In the genomic region with DNA sequence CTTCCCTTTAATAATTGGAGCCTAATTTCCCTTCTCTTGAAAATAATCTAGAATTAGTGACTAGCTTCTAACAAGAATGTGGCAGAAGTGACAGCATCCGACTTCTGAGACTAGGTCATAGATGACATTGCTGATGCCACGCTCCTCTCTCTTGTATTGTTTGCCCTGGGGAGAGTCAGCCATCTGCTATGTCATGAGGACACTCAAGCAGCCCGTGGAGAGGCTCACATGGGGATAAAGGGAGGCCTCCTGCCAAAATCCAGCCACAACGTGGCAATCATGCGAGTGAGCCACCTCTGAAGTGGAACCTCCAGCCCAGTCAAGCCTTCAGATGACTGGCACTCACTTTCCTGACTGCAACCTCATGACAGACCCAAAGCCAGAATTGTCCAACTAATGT, we compare ENCODE assay signal across 26 cellular contexts. TPM values are rescaled to one million over a fixed set of nuclear protein-coding genes. Genes with fewer than 3 reads are reported as not detected.
DNase-seq lines count a peak whose midpoint lies in the region; ATAC-seq and TF ChIP-seq lines count a peak whose summit lies in the region.
"Had no signal": no experiment of that assay in that cellular context is flagged by ENCODE, and none has a peak within 500 bp of the region (broad histone marks: within the 10 kb centered on the region; RNA-seq: fewer than 3 reads in every experiment).

No MANE protein-coding gene starts in this region.

- peaks cover 7% of the 10 kb centered on the region for H3K27me3 Mint-ChIP-seq in stimulated activated naive CD8-positive, alpha-beta T cell treated with anti-CD3 and anti-CD28 coated beads, Interleukin-15, amount 100 ng/mL, for 72 hours
- H3K27me3 Mint-ChIP-seq: progenitor cell of endocrine pancreas had no signal

- H3K9me3 Mint-ChIP-seq in stimulated activated naive CD8-positive, alpha-beta T cell treated with anti-CD3 and anti-CD28 coated beads, Interleukin-15, amount 100 ng/mL, for 72 hours: peaks cover 0 to 5% of the 10 kb centered on the region in 2 donors
- H3K9me3 Mint-ChIP-seq: activated CD8-positive, alpha-beta T cell treated with anti-CD3 and anti-CD28 coated beads for 36 hours had no signal

- H3K27ac Mint-ChIP-seq in stimulated activated naive CD8-positive, alpha-beta T cell treated with anti-CD3 and anti-CD28 coated beads, Interleukin-15, amount 100 ng/mL, for 72 hours: peak overlapping the region in 1 of 2 donors; percentile 27
- H3K27ac Mint-ChIP-seq: activated CD8-positive, alpha-beta T cell treated with anti-CD3 and anti-CD28 coated beads for 36 hours; CD4-positive, alpha-beta memory T cell; neural progenitor cell; progenitor cell of endocrine pancreas had no signal

- peak; percentile 16 for DNase-seq in DMS 273 (lab: John Stamatoyannopoulos, UW; ENCODE audit: unreplicated experiment)
- DNase-seq in DMS 273 treated with DMSO at 0.1 percent for 48 hours (lab: John Stamatoyannopoulos, UW): no peak
- DNase-seq in NCI-H345 (lab: John Stamatoyannopoulos, UW): peak; percentile 59
- peak; percentile 39 for DNase-seq in SK-MEL-5 (ENCODE audit: low read depth, low spot score)
- no peak for DNase-seq in stimulated activated naive CD8-positive, alpha-beta T cell treated with anti-CD3 and anti-CD28 coated beads, Interleukin-15, amount 100 ng/mL, for 72 hours
- DNase-seq in DMS153 treated with DMSO at 0.1 percent for 48 hours (lab: John Stamatoyannopoulos, UW; ENCODE audit: unreplicated experiment): no peak
- DNase-seq: activated CD4-positive, CD25-positive, alpha-beta regulatory T cell; activated CD8-positive, alpha-beta T cell treated with anti-CD3 and anti-CD28 coated beads for 36 hours; activated effector memory CD4-positive, alpha-beta T cell treated with anti-CD3 and anti-CD28 coated beads, Interleukin-2, amount 50 U/mL, for 16 hours; body of pancreas; CD4-positive, alpha-beta memory T cell; cerebellar nuclear complex; DMS153; dorsolateral prefrontal cortex; NCI-H1092 treated with DMSO at 0.1 percent for 48 hours; NCI-H1930; sigmoid colon; stimulated activated CD4-positive, alpha-beta T cell treated with anti-CD3 and anti-CD28 coated beads, Interleukin-15, amount 100 ng/mL, for 24 hours; T-helper 9 cell; transverse colon had no signal

- peaks cover 12 to 22% of the 10 kb centered on the region in 2 experiments for H3K4me1 ChIP-seq in neutrophil (ENCODE audit: control insufficient read depth in 1 of 2, insufficient read depth in 1 of 2, low read depth in 1 of 2, low read length in 1 of 2)
- H3K4me1 ChIP-seq: body of pancreas, neural progenitor cell, sigmoid colon, transverse colon had no signal

- H3K27ac ChIP-seq in neutrophil: peak overlapping the region; percentile 32
- H3K27ac ChIP-seq: 22Rv1, body of pancreas, dorsolateral prefrontal cortex, HL-60, neural progenitor cell, sigmoid colon, transverse colon had no signal

- ATAC-seq in stimulated activated naive CD8-positive, alpha-beta T cell treated with anti-CD3 and anti-CD28 coated beads, Interleukin-15, amount 100 ng/mL, for 72 hours: no peak
- no peak for ATAC-seq in HG03378 (IDR thresholded peaks at IDR 0.05; ENCODE audit: unreplicated experiment)
- ATAC-seq: activated CD8-positive, alpha-beta T cell treated with anti-CD3 and anti-CD28 coated beads for 36 hours; body of pancreas had no signal

- TF ChIP-seq CTCF in neutrophil (IDR thresholded peaks at IDR 0.05): no peak

- in situ Hi-C loops in SK-MEL-5 (cut with HindIII; ENCODE audit: low pct_unique_long_range_greater_than_20kb, low sequenced_read_pairs): no loop called here

- H3K4me3 ChIP-seq in neutrophil (ENCODE audit: low read depth in 1 of 2, low read length in 1 of 2): no peak overlapping the region
- H3K4me3 ChIP-seq: body of pancreas, dorsolateral prefrontal cortex, neural progenitor cell, sigmoid colon, transverse colon had no signal

- H3K4me1 Mint-ChIP-seq in stimulated activated naive CD8-positive, alpha-beta T cell treated with anti-CD3 and anti-CD28 coated beads, Interleukin-15, amount 100 ng/mL, for 72 hours: peaks cover 11% of the 10 kb centered on the region
- H3K4me1 Mint-ChIP-seq: neural progenitor cell had no signal

- H3K27me3 ChIP-seq in neutrophil: no peaks in the 10 kb centered on the region
- H3K27me3 ChIP-seq: body of pancreas, dorsolateral prefrontal cortex, neural progenitor cell, sigmoid colon, transverse colon had no signal

- no peak overlapping the region for H3K4me3 Mint-ChIP-seq in stimulated activated naive CD8-positive, alpha-beta T cell treated with anti-CD3 and anti-CD28 coated beads, Interleukin-15, amount 100 ng/mL, for 72 hours
- H3K4me3 Mint-ChIP-seq: activated CD8-positive, alpha-beta T cell treated with anti-CD3 and anti-CD28 coated beads for 36 hours; CD4-positive, alpha-beta memory T cell; neural progenitor cell had no signal

- no peaks in the 10 kb centered on the region for H3K36me3 ChIP-seq in neutrophil
- H3K36me3 ChIP-seq: neural progenitor cell, sigmoid colon, transverse colon had no signal

- no peaks in the 10 kb centered on the region for H3K9me3 ChIP-seq in neutrophil
- H3K9me3 ChIP-seq: body of pancreas, sigmoid colon, transverse colon had no signal

RNA-seq across cellular contexts. Expression of a gene that starts 54.2 kb away (rescaled TPM):
- 23.6 and 24.7 TPM in 2 replicates for total RNA-seq in SK-MEL-5 (2014; rRNA removed; shearing (Covaris generic))
- 12.3 and 19.9 TPM in 2 replicates for polyA plus RNA-seq in SK-MEL-5 (2015; cell fraction: cytosol; rRNA removed)
- polyA plus RNA-seq in SK-MEL-5 (2015; cell fraction: nucleus; rRNA removed): 48.5 and 55.5 TPM in 2 replicates

Comparison
In these comparisons a context has a peak if more than half of its experiments do, and no peak if none do; other contexts are left out.
1. DNase-seq: peak in DMS 273 (single experiment), NCI-H345 (single experiment) and SK-MEL-5 (single experiment); none in DMS 273 treated with DMSO at 0.1 percent for 48 hours (single experiment), stimulated activated naive CD8-positive, alpha-beta T cell treated with anti-CD3 and anti-CD28 coated beads, Interleukin-15, amount 100 ng/mL, for 72 hours (0 of 2) and DMS153 treated with DMSO at 0.1 percent for 48 hours (single experiment).